In genomic region chr2:241315183-241315878, GRCh38 we compare ENCODE assay signal across 8 cellular contexts. TPM values are rescaled to one million over a fixed set of nuclear protein-coding genes. Genes with fewer than 3 reads are reported as not detected.
DNase-seq lines count a peak whose midpoint lies in the region; TF ChIP-seq lines count a peak whose summit lies in the region.

Gene HDLBP, minus strand, starts transcription at chr2:241315672. Its CDS starts 48,803 bp downstream, at chr2:241266869.

- peaks cover 72% of the 10 kb centered on the region for H3K79me2 ChIP-seq in H9 (ENCODE audit: insufficient read depth, low read length)
- peaks cover 70% of the 10 kb centered on the region for H3K79me2 ChIP-seq in neural cell (replicated peaks; ENCODE audit: insufficient read depth, low read length)

- H3K27me3 Mint-ChIP-seq in H9 (ENCODE audit: low read depth), result no peaks in the 10 kb centered on the region

- H4K91ac ChIP-seq in H9 (ENCODE audit: insufficient read length, low read depth, low read length), result no peak within 1 kb of the TSS

- no CpG with 5 or more reads among the region's 64 CpGs for WGBS in H9 (ENCODE audit: extremely low coverage, insufficient read length, low lambda C conversion rate)
- WGBS in stomach, 5 donors, result 1% methylated on average over 18 to 64 of the region's 64 CpGs

- H3T11ph ChIP-seq in H9 (ENCODE audit: low read length), result no peak within 1 kb of the TSS

- H3F3A ChIP-seq in neural cell (ENCODE audit: insufficient read depth, low read length, poor library complexity, severe bottlenecking), result no peaks in the 10 kb centered on the region

- peak within 1 kb of the TSS; percentile 84 for H4K5ac ChIP-seq in H9 (ENCODE audit: insufficient read length, low read depth, low read length)

- TF ChIP-seq EP300 in neural cell (conservative IDR thresholded peaks at IDR 0.05; ENCODE audit: poor library complexity, severe bottlenecking), result no peak
- no peak for TF ChIP-seq EP300 in stomach (IDR thresholded peaks at IDR 0.05)

- no peaks in the 10 kb centered on the region for H3K79me1 ChIP-seq in H9 (ENCODE audit: insufficient read depth, low read depth, low read length, poor library complexity, severe bottlenecking)

- H4K20me1 ChIP-seq in H9 (ENCODE audit: control insufficient read depth, insufficient read depth, insufficient read length) (no peaks in the 10 kb centered on the region), neural cell (ENCODE audit: insufficient read depth) (no peaks in the 10 kb centered on the region)

- peaks cover 4 to 25% (median 20%) of the 10 kb centered on the region in 3 experiments; a peak in 6 of 7 replicates for H3K36me3 Mint-ChIP-seq in H9 (ENCODE audit: insufficient read depth in 1 of 3, low read depth in 3 of 3)

- peak within 1 kb of the TSS; percentile 41 for H3K56ac ChIP-seq in H9 (ENCODE audit: insufficient read length, low read depth, low read length)

- peak within 1 kb of the TSS; percentile 11 for H4K8ac ChIP-seq in H9 (replicated peaks; ENCODE audit: insufficient read length, low read depth, low read length)

- H3K27ac ChIP-seq in H9 (ENCODE audit: insufficient read length, low read depth, low read length) (peak within 1 kb of the TSS; percentile 84), neural cell (ENCODE audit: low read length) (peak within 1 kb of the TSS; percentile 96), stomach (peak within 1 kb of the TSS; percentile 98 to 100 (median 98))

- H3K9ac ChIP-seq in H9 (ENCODE audit: extremely low read depth, insufficient read length, low read length) (peak within 1 kb of the TSS; percentile 99), neural cell (ENCODE audit: low read length) (peak within 1 kb of the TSS; percentile 94)

- H2BK5ac ChIP-seq in H9 (ENCODE audit: insufficient read length, low read length), result peak within 1 kb of the TSS; percentile 81

- H3K23ac ChIP-seq in H9 (ENCODE audit: insufficient read length, low read depth, low read length), result no peak within 1 kb of the TSS

- H3K4me2 ChIP-seq in H9 (ENCODE audit: insufficient read depth, insufficient read length, low read length), result peak within 1 kb of the TSS; percentile 95
- peak within 1 kb of the TSS; percentile 91 for H3K4me2 ChIP-seq in neural cell (ENCODE audit: low read length)

- H3K4me3 Mint-ChIP-seq in H9, result peak within 1 kb of the TSS; percentile 100

- peak within 1 kb of the TSS; percentile 100 for H3K27ac Mint-ChIP-seq in H9

- H3K4me1 ChIP-seq in H9 (ENCODE audit: insufficient read depth, low read length) (no peaks in the 10 kb centered on the region), stomach (peaks cover 54 to 82% (median 65%) of the 10 kb centered on the region in 4 donors)

- no peak within 1 kb of the TSS for H2BK15ac ChIP-seq in H9 (ENCODE audit: low read depth, low read length)

- H3K9me3 ChIP-seq in H9 (ENCODE audit: control insufficient read depth, low read depth, low read length) (no peaks in the 10 kb centered on the region), neural cell (ENCODE audit: low read length) (no peaks in the 10 kb centered on the region), stomach (no peaks in the 10 kb centered on the region)

- no peaks in the 10 kb centered on the region for H3K27me3 ChIP-seq in H9 (ENCODE audit: insufficient read depth, low read length)
- H3K27me3 ChIP-seq in neural cell (ENCODE audit: insufficient read depth, low read depth, low read length), result no peaks in the 10 kb centered on the region
- H3K27me3 ChIP-seq in stomach, result no peaks in the 10 kb centered on the region

- no peak within 1 kb of the TSS for H2AK5ac ChIP-seq in H9 (ENCODE audit: insufficient read length, low read length)

- H3K18ac ChIP-seq in H9 (ENCODE audit: insufficient read length, low read depth, low read length), result peak within 1 kb of the TSS; percentile 99

- peaks cover 58 to 59% of the 10 kb centered on the region in 2 experiments for H3K4me1 Mint-ChIP-seq in H9

- H3K4me3 ChIP-seq in neural cell (ENCODE audit: low read length), result peak within 1 kb of the TSS; percentile 94
- H3K4me3 ChIP-seq in stomach, result peak within 1 kb of the TSS; percentile 79 to 88 (median 87)

- intact Hi-C loops in stomach (cut with DNase I; ENCODE audit: low total_unique reads), result no loop called here

- TF ChIP-seq POLR2A in stomach (IDR thresholded peaks at IDR 0.05), result peak in 1 of 4 donors; percentile 78

- DNase-seq in ELR (ENCODE audit: low read depth) (peak; percentile 98), H9 (peak; percentile 99), M059J (ENCODE audit: low read depth) (peak; percentile 94), SHP77 (lab: John Stamatoyannopoulos, UW) (peak; percentile 94 to 97), fibroblast of the conjunctiva (ENCODE audit: low read depth) (peak; percentile 99), stomach (peak; percentile 100)
- DNase-seq in activated effector memory CD4-positive, alpha-beta T cell treated with anti-CD3 and anti-CD28 coated beads, Interleukin-2, amount 50 U/mL, for 16 hours, result peak; percentile 100

- no peak within 1 kb of the TSS for H2BK20ac ChIP-seq in H9 (ENCODE audit: low read depth, low read length, poor library complexity, severe bottlenecking)

- H3K23me2 ChIP-seq in H9 (ENCODE audit: insufficient read length, low read depth, low read length, poor library complexity, severe bottlenecking), result peaks cover 9% of the 10 kb centered on the region

- H3K36me3 ChIP-seq in neural cell (ENCODE audit: insufficient read depth, low read length) (no peaks in the 10 kb centered on the region), stomach (no peaks in the 10 kb centered on the region)

- peak within 1 kb of the TSS; percentile 99 for H3K14ac ChIP-seq in H9 (ENCODE audit: insufficient read depth, low read length)

- H2BK120ac ChIP-seq in H9 (ENCODE audit: low read depth, low read length, poor library complexity, severe bottlenecking), result peak within 1 kb of the TSS; percentile 70

- TF ChIP-seq CTCF in H9 (conservative IDR thresholded peaks at IDR 0.05), result peak; percentile 52
- peak; percentile 97 for TF ChIP-seq CTCF in neural cell (IDR thresholded peaks at IDR 0.05; ENCODE audit: poor library complexity, severe bottlenecking)
- no peak for TF ChIP-seq CTCF in stomach (IDR thresholded peaks at IDR 0.05)

- H3K9me2 ChIP-seq in neural cell (ENCODE audit: insufficient read depth, low read length), result no peaks in the 10 kb centered on the region

- no peaks in the 10 kb centered on the region; a peak in 1 of 5 replicates for H3K9me3 Mint-ChIP-seq in H9

- H3K4ac ChIP-seq in H9 (ENCODE audit: low read depth, low read length), result no peak within 1 kb of the TSS; the same call in 1 of the 2 replicates

- H2AFZ ChIP-seq in H9 (ENCODE audit: low read length) (no peak within 1 kb of the TSS), neural cell (ENCODE audit: low read depth, low read length) (peak within 1 kb of the TSS; percentile 83)

- no peak within 1 kb of the TSS for H2BK12ac ChIP-seq in H9 (ENCODE audit: insufficient read length, low read depth, low read length)

- TF ChIP-seq RAD21 in neural cell (conservative IDR thresholded peaks at IDR 0.05), result no peak

TF ChIP-seq in neural cell, 6 proteins besides CTCF, POLR2A, EP300 and RAD21:
- peak; percentile 28 for TF ChIP-seq REST (IDR thresholded peaks at IDR 0.05; ENCODE audit: borderline replicate concordance)
- peak; percentile 92 for TF ChIP-seq POLR2AphosphoS5 (IDR thresholded peaks at IDR 0.05)
- peak; percentile 28 for TF ChIP-seq MXI1 (conservative IDR thresholded peaks at IDR 0.05; ENCODE audit: poor library complexity, severe bottlenecking)
- TF ChIP-seq SMC3 (conservative IDR thresholded peaks at IDR 0.05; ENCODE audit: poor library complexity), result no peak
- TF ChIP-seq EZH2 (IDR thresholded peaks at IDR 0.05; ENCODE audit: borderline replicate concordance, insufficient read depth, low read length, poor library complexity, severe bottlenecking), result no peak
- peak; percentile 39 for TF ChIP-seq TAF1 (IDR thresholded peaks at IDR 0.05; ENCODE audit: low read depth)

RNA-seq across cellular contexts. Expression of gene HDLBP, which starts in this region (rescaled TPM):
- total RNA-seq in H9 (2021) (340 and 364 TPM in 2 replicates), stomach (100 to 1,000 TPM; 350 to 752 (median 530) TPM)
- total RNA-seq in M059J (2014; rRNA removed; shearing (Covaris generic)), result 233 and 426 TPM in 2 replicates
- polyA plus RNA-seq in neural cell (61.9 and 87.0 TPM in 2 replicates), stomach (100 to 1,000 TPM; 171 to 207 (median 173) TPM)
- polyA minus RNA-seq in neural cell, result 206 and 212 TPM in 2 replicates

Comparison
In these comparisons a context has a peak if more than half of its experiments do, and no peak if none do; other contexts are left out.
1. Peak in every context shown above with its lines: DNase-seq, H3K4me3 ChIP-seq and H3K27ac ChIP-seq.
2. CTCF ChIP-seq: peak in H9 (single experiment) and neural cell (single experiment); none in stomach (0 of 7).